In genomic region chr19:46639356-46640061, GRCh38 we compare ENCODE assay signal across 1 cellular context.
TF ChIP-seq lines count a peak whose summit lies in the region.

No MANE protein-coding gene starts in this region.

TF ChIP-seq in K562, 482 proteins besides CTCF, POLR2A, EP300 and RAD21 (continued from another document and continues in another):
- no peak for TF ChIP-seq CUX1 (CRISPR knock-in tag; IDR thresholded peaks at IDR 0.05)
- TF ChIP-seq NONO (IDR thresholded peaks at IDR 0.05; ENCODE audit: low read depth in 2 of 2, low read length in 1 of 2) = peak in 1 of 2 experiments; percentile 9; a peak in 1 of 4 replicates
- TF ChIP-seq ZNF436 (CRISPR knock-in tag; IDR thresholded peaks at IDR 0.05) = no peak
- TF ChIP-seq BACH1 (tag; IDR thresholded peaks at IDR 0.05) = no peak
- TF ChIP-seq TAF9B (IDR thresholded peaks at IDR 0.05; ENCODE audit: partially characterized antibody) = no peak
- TF ChIP-seq DPF2 (IDR thresholded peaks at IDR 0.05) = 0 out of 2 replicates have a peak, but pooled peaks have one; percentile 31
- TF ChIP-seq, protein P1, sequence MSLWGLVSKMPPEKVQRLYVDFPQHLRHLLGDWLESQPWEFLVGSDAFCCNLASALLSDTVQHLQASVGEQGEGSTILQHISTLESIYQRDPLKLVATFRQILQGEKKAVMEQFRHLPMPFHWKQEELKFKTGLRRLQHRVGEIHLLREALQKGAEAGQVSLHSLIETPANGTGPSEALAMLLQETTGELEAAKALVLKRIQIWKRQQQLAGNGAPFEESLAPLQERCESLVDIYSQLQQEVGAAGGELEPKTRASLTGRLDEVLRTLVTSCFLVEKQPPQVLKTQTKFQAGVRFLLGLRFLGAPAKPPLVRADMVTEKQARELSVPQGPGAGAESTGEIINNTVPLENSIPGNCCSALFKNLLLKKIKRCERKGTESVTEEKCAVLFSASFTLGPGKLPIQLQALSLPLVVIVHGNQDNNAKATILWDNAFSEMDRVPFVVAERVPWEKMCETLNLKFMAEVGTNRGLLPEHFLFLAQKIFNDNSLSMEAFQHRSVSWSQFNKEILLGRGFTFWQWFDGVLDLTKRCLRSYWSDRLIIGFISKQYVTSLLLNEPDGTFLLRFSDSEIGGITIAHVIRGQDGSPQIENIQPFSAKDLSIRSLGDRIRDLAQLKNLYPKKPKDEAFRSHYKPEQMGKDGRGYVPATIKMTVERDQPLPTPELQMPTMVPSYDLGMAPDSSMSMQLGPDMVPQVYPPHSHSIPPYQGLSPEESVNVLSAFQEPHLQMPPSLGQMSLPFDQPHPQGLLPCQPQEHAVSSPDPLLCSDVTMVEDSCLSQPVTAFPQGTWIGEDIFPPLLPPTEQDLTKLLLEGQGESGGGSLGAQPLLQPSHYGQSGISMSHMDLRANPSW (CRISPR knock-in tag; IDR thresholded peaks at IDR 0.05) = no peak
- TF ChIP-seq KDM5B (IDR thresholded peaks at IDR 0.05; ENCODE audit: insufficient replicate concordance, low read depth, low read length) = peak; percentile 53
- TF ChIP-seq MCM3 (IDR thresholded peaks at IDR 0.05) = no peak
- TF ChIP-seq, protein P2, sequence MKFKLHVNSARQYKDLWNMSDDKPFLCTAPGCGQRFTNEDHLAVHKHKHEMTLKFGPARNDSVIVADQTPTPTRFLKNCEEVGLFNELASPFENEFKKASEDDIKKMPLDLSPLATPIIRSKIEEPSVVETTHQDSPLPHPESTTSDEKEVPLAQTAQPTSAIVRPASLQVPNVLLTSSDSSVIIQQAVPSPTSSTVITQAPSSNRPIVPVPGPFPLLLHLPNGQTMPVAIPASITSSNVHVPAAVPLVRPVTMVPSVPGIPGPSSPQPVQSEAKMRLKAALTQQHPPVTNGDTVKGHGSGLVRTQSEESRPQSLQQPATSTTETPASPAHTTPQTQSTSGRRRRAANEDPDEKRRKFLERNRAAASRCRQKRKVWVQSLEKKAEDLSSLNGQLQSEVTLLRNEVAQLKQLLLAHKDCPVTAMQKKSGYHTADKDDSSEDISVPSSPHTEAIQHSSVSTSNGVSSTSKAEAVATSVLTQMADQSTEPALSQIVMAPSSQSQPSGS (CRISPR knock-in tag; IDR thresholded peaks at IDR 0.05) = 0 out of 2 replicates have a peak, but pooled peaks have one; percentile 34
- TF ChIP-seq CBX2 (IDR thresholded peaks at IDR 0.05; ENCODE audit: insufficient read depth, low read length, poor library complexity, severe bottlenecking) = no peak
- peak; percentile 73 for TF ChIP-seq ATF7 (IDR thresholded peaks at IDR 0.05)
- TF ChIP-seq CBX3 (IDR thresholded peaks at IDR 0.05; ENCODE audit: borderline replicate concordance in 1 of 2, low read length in 2 of 2) = peak in 1 of 2 experiments; percentile 54; a peak in 1 of 3 replicates
- TF ChIP-seq RCOR1 (IDR thresholded peaks at IDR 0.05; ENCODE audit: borderline replicate concordance in 1 of 2, low read depth in 2 of 2, low read length in 2 of 2) = 0 out of 4 replicates have a peak, but pooled peaks of 1 of the 2 experiments have one; percentile 14
- no peak for TF ChIP-seq PCBP2 (IDR thresholded peaks at IDR 0.05; ENCODE audit: low read depth, low read length, poor library complexity, severe bottlenecking)
- no peak for TF ChIP-seq BRCA1 (IDR thresholded peaks at IDR 0.05)
- TF ChIP-seq BRCA1 (CRISPR knock-in tag; IDR thresholded peaks at IDR 0.05) = peak; percentile 85; the same call in 1 of the 2 replicates
- peak; percentile 27; the same call in 1 of the 2 replicates for TF ChIP-seq TOE1 (IDR thresholded peaks at IDR 0.05; ENCODE audit: borderline replicate concordance)
- 0 out of 2 replicates have a peak, but pooled peaks have one; percentile 38 for TF ChIP-seq TOE1 (CRISPR knock-in tag; IDR thresholded peaks at IDR 0.05; ENCODE audit: borderline replicate concordance, low read depth)
- no peak for TF ChIP-seq SMAD2 (IDR thresholded peaks at IDR 0.05; ENCODE audit: low read depth, low read length)
- peak; percentile 42; the same call in 1 of the 2 replicates for TF ChIP-seq CXXC5 (CRISPR knock-in tag; IDR thresholded peaks at IDR 0.05)
- TF ChIP-seq XRCC3 (IDR thresholded peaks at IDR 0.05) = no peak
- peak; percentile 92 for TF ChIP-seq ZNF263 (CRISPR knock-in tag; IDR thresholded peaks at IDR 0.05; ENCODE audit: borderline replicate concordance)
- TF ChIP-seq CBFA2T3 (IDR thresholded peaks at IDR 0.05) = peak; percentile 20; the same call in 1 of the 2 replicates
- TF ChIP-seq ZNF133 (CRISPR knock-in tag; IDR thresholded peaks at IDR 0.05) = no peak
- TF ChIP-seq ETV6 (IDR thresholded peaks at IDR 0.05; ENCODE audit: borderline replicate concordance in 1 of 2, low read depth in 2 of 2, low read length in 1 of 2) = no peak
- TF ChIP-seq ETV6 (CRISPR knock-in tag; IDR thresholded peaks at IDR 0.05; ENCODE audit: borderline replicate concordance) = no peak
- peak; percentile 0; the same call in 1 of the 2 replicates for TF ChIP-seq CREB1 (IDR thresholded peaks at IDR 0.05)
- TF ChIP-seq CREB1 (CRISPR knock-in tag; IDR thresholded peaks at IDR 0.05) = no peak
- no peak for TF ChIP-seq HLTF (IDR thresholded peaks at IDR 0.05)
- no peak for TF ChIP-seq NFE2 (IDR thresholded peaks at IDR 0.05; ENCODE audit: low read depth)
- no peak for TF ChIP-seq CHD4 (IDR thresholded peaks at IDR 0.05; ENCODE audit: insufficient read depth, insufficient replicate concordance, low read depth, low read length, poor library complexity, severe bottlenecking)
- TF ChIP-seq, protein P3, sequence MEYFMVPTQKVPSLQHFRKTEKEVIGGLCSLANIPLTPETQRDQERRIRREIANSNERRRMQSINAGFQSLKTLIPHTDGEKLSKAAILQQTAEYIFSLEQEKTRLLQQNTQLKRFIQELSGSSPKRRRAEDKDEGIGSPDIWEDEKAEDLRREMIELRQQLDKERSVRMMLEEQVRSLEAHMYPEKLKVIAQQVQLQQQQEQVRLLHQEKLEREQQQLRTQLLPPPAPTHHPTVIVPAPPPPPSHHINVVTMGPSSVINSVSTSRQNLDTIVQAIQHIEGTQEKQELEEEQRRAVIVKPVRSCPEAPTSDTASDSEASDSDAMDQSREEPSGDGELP (CRISPR knock-in tag; IDR thresholded peaks at IDR 0.05; ENCODE audit: borderline replicate concordance) = peak; percentile 54; the same call in 1 of the 2 replicates
- no peak for TF ChIP-seq ZSCAN29 (IDR thresholded peaks at IDR 0.05)
- 0 out of 4 replicates have a peak, but pooled peaks of 1 of the 2 experiments have one; percentile 31 for TF ChIP-seq HDAC1 (IDR thresholded peaks at IDR 0.05)
- TF ChIP-seq, protein P4, sequence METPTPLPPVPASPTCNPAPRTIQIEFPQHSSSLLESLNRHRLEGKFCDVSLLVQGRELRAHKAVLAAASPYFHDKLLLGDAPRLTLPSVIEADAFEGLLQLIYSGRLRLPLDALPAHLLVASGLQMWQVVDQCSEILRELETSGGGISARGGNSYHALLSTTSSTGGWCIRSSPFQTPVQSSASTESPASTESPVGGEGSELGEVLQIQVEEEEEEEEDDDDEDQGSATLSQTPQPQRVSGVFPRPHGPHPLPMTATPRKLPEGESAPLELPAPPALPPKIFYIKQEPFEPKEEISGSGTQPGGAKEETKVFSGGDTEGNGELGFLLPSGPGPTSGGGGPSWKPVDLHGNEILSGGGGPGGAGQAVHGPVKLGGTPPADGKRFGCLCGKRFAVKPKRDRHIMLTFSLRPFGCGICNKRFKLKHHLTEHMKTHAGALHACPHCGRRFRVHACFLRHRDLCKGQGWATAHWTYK (CRISPR knock-in tag; IDR thresholded peaks at IDR 0.05) = 0 out of 2 replicates have a peak, but pooled peaks have one; percentile 40
- TF ChIP-seq KDM1A (IDR thresholded peaks at IDR 0.05) = peak; percentile 14 to 64; a peak in 1 of 4 replicates
- peak; percentile 79; the same call in 1 of the 2 replicates for TF ChIP-seq ESRRA (IDR thresholded peaks at IDR 0.05; ENCODE audit: borderline replicate concordance, low read depth)
- no peak for TF ChIP-seq BRF2 (IDR thresholded peaks at IDR 0.05; ENCODE audit: borderline replicate concordance, insufficient read depth, insufficient read length)
- TF ChIP-seq SIRT6 (IDR thresholded peaks at IDR 0.05; ENCODE audit: low read depth, low read length) = no peak
- TF ChIP-seq KAT2B (IDR thresholded peaks at IDR 0.05; ENCODE audit: low read depth, low read length) = no peak
- 0 out of 2 replicates have a peak, but pooled peaks have one; percentile 59 for TF ChIP-seq ZNF609 (CRISPR knock-in tag; IDR thresholded peaks at IDR 0.05; ENCODE audit: borderline replicate concordance)
- TF ChIP-seq PURB (CRISPR knock-in tag; IDR thresholded peaks at IDR 0.05; ENCODE audit: low read depth) = no peak
